ENCODE assay signal across 8 cellular contexts in genomic region chr7:55533050-55533728, GRCh38. TPM values are rescaled to one million over a fixed set of nuclear protein-coding genes. Genes with fewer than 3 reads are reported as not detected.
A peak's percentile ranks its signal among the peaks of the same experiment; 100 is the strongest.
DNase-seq lines count a peak whose midpoint lies in the region; ATAC-seq lines count a peak whose summit lies in the region.

No MANE protein-coding gene starts in this region.

- DNase-seq in AG20443 (ENCODE audit: low spot score) (peak; percentile 38), GM19240 (ENCODE audit: insufficient read length, low spot score) (peak; percentile 61), SIG-M5 treated with dmso at 0.1 percent for 504 hours (lab: John Stamatoyannopoulos, UW; ENCODE audit: unreplicated experiment) (peak; percentile 69), lung microvascular endothelial cell (ENCODE audit: low read depth in 2 of 2) (peak; percentile 39 to 79), SK-N-DZ (ENCODE audit: low spot score) (no peak)
- peak; percentile 91 for DNase-seq in stimulated activated naive B cell treated with anti-CD40 and anti-IgM and Interleukin-4, amounts not matched to agents 10 μg/mL and 1 μg/mL and 100 μg/mL, for 72 hours

- no peaks in the 10 kb centered on the region for H3K27me3 Mint-ChIP-seq in activated naive CD4-positive, alpha-beta T cell treated with anti-CD3 and anti-CD28 coated beads, Interleukin-2, amount 50 U/mL, for 24 hours
- no peaks in the 10 kb centered on the region for H3K27me3 Mint-ChIP-seq in stimulated activated naive B cell treated with anti-CD40 and anti-IgM and Interleukin-4, amounts not matched to agents 10 μg/mL and 1 μg/mL and 100 μg/mL, for 72 hours

- peak overlapping the region; percentile 100 for H3K27ac Mint-ChIP-seq in activated naive CD4-positive, alpha-beta T cell treated with anti-CD3 and anti-CD28 coated beads, Interleukin-2, amount 50 U/mL, for 24 hours
- H3K27ac Mint-ChIP-seq in stimulated activated naive B cell treated with anti-CD40 and anti-IgM and Interleukin-4, amounts not matched to agents 10 μg/mL and 1 μg/mL and 100 μg/mL, for 72 hours, result peak overlapping the region; percentile 99

- no peaks in the 10 kb centered on the region for H3K9me3 Mint-ChIP-seq in activated naive CD4-positive, alpha-beta T cell treated with anti-CD3 and anti-CD28 coated beads, Interleukin-2, amount 50 U/mL, for 24 hours
- peaks cover 4 to 8% of the 10 kb centered on the region in 2 donors for H3K9me3 Mint-ChIP-seq in stimulated activated naive B cell treated with anti-CD40 and anti-IgM and Interleukin-4, amounts not matched to agents 10 μg/mL and 1 μg/mL and 100 μg/mL, for 72 hours

- peaks cover 6% of the 10 kb centered on the region for H3K36me3 Mint-ChIP-seq in activated naive CD4-positive, alpha-beta T cell treated with anti-CD3 and anti-CD28 coated beads, Interleukin-2, amount 50 U/mL, for 24 hours
- peaks cover 41 to 64% of the 10 kb centered on the region in 2 donors for H3K36me3 Mint-ChIP-seq in stimulated activated naive B cell treated with anti-CD40 and anti-IgM and Interleukin-4, amounts not matched to agents 10 μg/mL and 1 μg/mL and 100 μg/mL, for 72 hours

- peak; percentile 72 for ATAC-seq in HG03354 (IDR thresholded peaks at IDR 0.05; ENCODE audit: poor library complexity, severe bottlenecking, unreplicated experiment)
- peak; percentile 65 to 71 for ATAC-seq in stimulated activated naive B cell treated with anti-CD40 and anti-IgM and Interleukin-4, amounts not matched to agents 10 μg/mL and 1 μg/mL and 100 μg/mL, for 72 hours (replicated peaks)

- peaks cover 87% of the 10 kb centered on the region for H3K4me1 Mint-ChIP-seq in activated naive CD4-positive, alpha-beta T cell treated with anti-CD3 and anti-CD28 coated beads, Interleukin-2, amount 50 U/mL, for 24 hours
- H3K4me1 Mint-ChIP-seq in stimulated activated naive B cell treated with anti-CD40 and anti-IgM and Interleukin-4, amounts not matched to agents 10 μg/mL and 1 μg/mL and 100 μg/mL, for 72 hours, result peaks cover 71 to 88% of the 10 kb centered on the region in 2 donors

- H3K4me3 Mint-ChIP-seq in activated naive CD4-positive, alpha-beta T cell treated with anti-CD3 and anti-CD28 coated beads, Interleukin-2, amount 50 U/mL, for 24 hours, result peak overlapping the region; percentile 76
- peak overlapping the region; percentile 66 to 84 for H3K4me3 Mint-ChIP-seq in stimulated activated naive B cell treated with anti-CD40 and anti-IgM and Interleukin-4, amounts not matched to agents 10 μg/mL and 1 μg/mL and 100 μg/mL, for 72 hours

RNA-seq across cellular contexts. Expression of gene VOPP1, which starts 39.1 kb away (rescaled TPM):
- total RNA-seq in lung microvascular endothelial cell, result 101 and 104 TPM in 2 replicates
- polyA plus RNA-seq in SK-N-DZ (2014; cell fraction: cytosol; rRNA removed), result 48.1 and 50.4 TPM in 2 replicates
- polyA plus RNA-seq in SK-N-DZ (2014; cell fraction: nucleus; rRNA removed), result 15.3 and 23.6 TPM in 2 replicates
